1 cellular context compared by ENCODE assay signal in genomic region chr17:43753488-43754129, GRCh38.
TF ChIP-seq lines count a peak whose summit lies in the region.

No MANE protein-coding gene starts in this region.

TF ChIP-seq in SK-N-SH treated with all-trans-retinoic acid at 6 μM for 48 hours, 23 proteins besides CTCF, POLR2A, EP300 and RAD21 (continued from another document):
- no peak for TF ChIP-seq POU6F1 (CRISPR knock-in tag; IDR thresholded peaks at IDR 0.05; ENCODE audit: borderline replicate concordance, low read depth)
- no peak for TF ChIP-seq GLIS3 (CRISPR knock-in tag; IDR thresholded peaks at IDR 0.05)
- no peak for TF ChIP-seq BACH2 (CRISPR knock-in tag; IDR thresholded peaks at IDR 0.05; ENCODE audit: borderline replicate concordance)
- no peak for TF ChIP-seq PPARA (CRISPR knock-in tag; IDR thresholded peaks at IDR 0.05; ENCODE audit: borderline replicate concordance)
- no peak for TF ChIP-seq TCF4 (CRISPR knock-in tag; IDR thresholded peaks at IDR 0.05; ENCODE audit: borderline replicate concordance)
- TF ChIP-seq ESRRG (CRISPR knock-in tag; IDR thresholded peaks at IDR 0.05), result no peak
- no peak for TF ChIP-seq PATZ1 (CRISPR knock-in tag; IDR thresholded peaks at IDR 0.05; ENCODE audit: borderline replicate concordance)
